Comparison of ENCODE assay signal across 18 cellular contexts in the genomic region with DNA sequence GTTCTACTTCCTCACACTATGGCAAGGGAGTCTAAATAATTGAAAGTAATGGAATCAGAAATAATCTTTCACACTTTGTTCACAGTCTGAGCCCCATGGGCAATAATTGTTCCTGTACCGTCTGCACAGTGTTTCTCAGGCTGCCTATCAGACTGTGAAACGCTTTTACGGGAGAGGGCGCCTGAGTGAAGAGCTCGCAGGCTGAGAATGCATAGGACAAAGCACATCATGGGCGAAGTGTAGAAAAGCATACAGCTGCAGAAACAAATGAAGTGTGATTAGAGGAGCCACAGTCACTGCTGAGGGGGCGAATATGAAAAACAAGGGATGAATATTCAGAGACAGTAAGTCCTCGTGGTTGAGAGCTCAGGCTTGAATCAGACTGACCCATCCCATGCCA.
DNase-seq lines count a peak whose midpoint lies in the region; ATAC-seq, FAIRE-seq and TF ChIP-seq lines count a peak whose summit lies in the region.
"Had no signal": no experiment of that assay in that cellular context is flagged by ENCODE, and none has a peak within 500 bp of the region (broad histone marks: within the 10 kb centered on the region; RNA-seq: fewer than 3 reads in every experiment).

No MANE protein-coding gene starts in this region.

- no peaks in the 10 kb centered on the region for H3F3A ChIP-seq in OCI-LY1 (ENCODE audit: insufficient read depth, low read length)

- H3K23me2 ChIP-seq in H1 (ENCODE audit: low read depth, low read length) = no peaks in the 10 kb centered on the region; the same call in 1 of the 2 replicates

- no peak overlapping the region for H2BK120ac ChIP-seq in H1 (replicated peaks; ENCODE audit: low read depth, low read length)

- TF ChIP-seq CTCF in OCI-LY1 (IDR thresholded peaks at IDR 0.05; ENCODE audit: low read length) (peak; percentile 23; the same call in 1 of the 2 replicates), H1 (IDR thresholded peaks at IDR 0.05; ENCODE audit: control extremely low read depth in 1 of 3, insufficient read depth in 1 of 3, low read depth in 1 of 3, low read length in 3 of 3) (no peak), nephron progenitor cell (IDR thresholded peaks at IDR 0.05) (no peak), WERI-Rb-1 (IDR thresholded peaks at IDR 0.05; ENCODE audit: low read depth, low read length) (no peak)

- no peak overlapping the region for H3K18ac ChIP-seq in H1 (ENCODE audit: extremely low read depth, low read length)

- TF ChIP-seq POLR2A in H1 (IDR thresholded peaks at IDR 0.05; ENCODE audit: control extremely low read depth in 1 of 2, low read depth in 2 of 2, low read length in 2 of 2) = no peak

- H2BK5ac ChIP-seq in H1 (ENCODE audit: low read depth, low read length) = no peak overlapping the region

- peak overlapping the region; percentile 50 for H3K27ac Mint-ChIP-seq in nephron progenitor cell
- H3K27ac Mint-ChIP-seq: activated CD4-positive, alpha-beta memory T cell treated with anti-CD3 and anti-CD28 coated beads for 36 hours; CD4-positive, CD25-positive, alpha-beta regulatory T cell; T-cell had no signal

- no peaks in the 10 kb centered on the region for H3K27me3 Mint-ChIP-seq in nephron progenitor cell (ENCODE audit: low read depth, poor library complexity)
- H3K27me3 Mint-ChIP-seq: T-cell had no signal

- H2BK12ac ChIP-seq in H1 (ENCODE audit: low read depth, low read length) = 0 out of 2 replicates have a peak overlapping the region, but pooled peaks have one; percentile 4

- H3K14ac ChIP-seq in H1 (ENCODE audit: insufficient read length) = no peak overlapping the region

- H3K4ac ChIP-seq in H1 (replicated peaks; ENCODE audit: insufficient read length, low read depth, low read length) = no peak overlapping the region

- no peak overlapping the region for H3K4me3 Mint-ChIP-seq in nephron progenitor cell
- H3K4me3 Mint-ChIP-seq: activated CD4-positive, alpha-beta memory T cell treated with anti-CD3 and anti-CD28 coated beads for 36 hours; CD4-positive, CD25-positive, alpha-beta regulatory T cell; T-cell had no signal

- no peak overlapping the region for H2BK20ac ChIP-seq in H1 (ENCODE audit: low read length)

- H3K9me3 Mint-ChIP-seq in nephron progenitor cell = peaks cover 12% of the 10 kb centered on the region

- H2BK15ac ChIP-seq in H1 (ENCODE audit: low read length) = no peak overlapping the region

- no peaks in the 10 kb centered on the region for H3K36me3 ChIP-seq in OCI-LY1 (ENCODE audit: insufficient read depth, low read length)
- H3K36me3 ChIP-seq in H1 (ENCODE audit: control insufficient read depth in 2 of 4, insufficient read depth in 4 of 4, low read length in 3 of 4) = no peaks in the 10 kb centered on the region
- H3K36me3 ChIP-seq in WERI-Rb-1 = no peaks in the 10 kb centered on the region
- H3K36me3 ChIP-seq: gastrocnemius medialis, stomach had no signal

- no peak for ATAC-seq in GM19397 (IDR thresholded peaks at IDR 0.05; ENCODE audit: unreplicated experiment)
- no peak for ATAC-seq in activated CD4-positive, CD25-positive, alpha-beta regulatory T cell treated with anti-CD3 and anti-CD28 coated beads, Interleukin-2, amount 50 U/mL, for 24 hours
- ATAC-seq: gastrocnemius medialis, left colon, T-cell had no signal

- no peak overlapping the region for H2AK5ac ChIP-seq in H1 (ENCODE audit: low read depth, low read length)

- H4K20me1 ChIP-seq in OCI-LY1 (ENCODE audit: insufficient read depth, low read length) (no peaks in the 10 kb centered on the region), H1 (replicated peaks in 1 of 2; ENCODE audit: control insufficient read depth in 1 of 2, insufficient read depth in 2 of 2, low read length in 2 of 2) (no peaks in the 10 kb centered on the region)

- H3K4me1 ChIP-seq in OCI-LY1 (ENCODE audit: insufficient read depth, low read length, severe bottlenecking) (no peaks in the 10 kb centered on the region), H1 (replicated peaks in 1 of 4; ENCODE audit: control insufficient read depth in 3 of 4, insufficient read depth in 4 of 4, low read length in 3 of 4) (no peaks in the 10 kb centered on the region)
- H3K4me1 ChIP-seq: gastrocnemius medialis, stomach had no signal

- H3K36me3 Mint-ChIP-seq in nephron progenitor cell (ENCODE audit: low read depth) = no peaks in the 10 kb centered on the region
- H3K36me3 Mint-ChIP-seq: activated CD4-positive, alpha-beta memory T cell treated with anti-CD3 and anti-CD28 coated beads for 36 hours; CD4-positive, CD25-positive, alpha-beta regulatory T cell; T-cell had no signal

- H3K79me2 ChIP-seq in OCI-LY1 (ENCODE audit: insufficient read depth, low read length) = no peaks in the 10 kb centered on the region
- H3K79me2 ChIP-seq in H1 (ENCODE audit: control insufficient read depth in 1 of 2, insufficient read depth in 2 of 2, low read length in 2 of 2) = no peaks in the 10 kb centered on the region

- H3K4me1 Mint-ChIP-seq in nephron progenitor cell = peaks cover 24% of the 10 kb centered on the region

- no peak overlapping the region for H4K5ac ChIP-seq in H1 (ENCODE audit: insufficient read length, low read depth, low read length)

- H3K4me3 ChIP-seq in OCI-LY1 (ENCODE audit: low read depth, low read length, poor library complexity, severe bottlenecking) = no peak overlapping the region
- H3K4me3 ChIP-seq in H1 (ENCODE audit: extremely low read depth in 1 of 4, insufficient read depth in 2 of 4, low read depth in 3 of 4, low read length in 4 of 4) = no peak overlapping the region
- no peak overlapping the region for H3K4me3 ChIP-seq in WERI-Rb-1 (ENCODE audit: low read depth, low read length)
- H3K4me3 ChIP-seq: gastrocnemius medialis, stomach had no signal

- peak; percentile 1 for DNase-seq in ELR (ENCODE audit: low read depth)
- DNase-seq in H1 (ENCODE audit: low read depth in 1 of 2, low spot score in 2 of 2) = no peak
- no peak for DNase-seq in nephron progenitor cell
- no peak for DNase-seq in WERI-Rb-1
- no peak for DNase-seq in stimulated activated CD4-positive, alpha-beta T cell treated with anti-CD3 and anti-CD28 coated beads, Interleukin-4, amount 100 ng/mL, for 1 hour
- DNase-seq: activated CD4-positive, alpha-beta memory T cell treated with anti-CD3 and anti-CD28 coated beads for 36 hours; activated naive CD4-positive, alpha-beta T cell treated with Interleukin-2 at 50 U/mL for 16 hours; CD4-positive, CD25-positive, alpha-beta regulatory T cell; gastrocnemius medialis; left colon; MM.1S; NCI-H510A treated with DMSO at 0.1 percent for 48 hours; stimulated activated CD4-positive, alpha-beta T cell treated with anti-CD3 and anti-CD28 coated beads, Interleukin-2, amount 100 ng/mL, for 48 hours; stomach; T-cell had no signal

- H3K27me3 ChIP-seq in OCI-LY1 (ENCODE audit: insufficient read depth, low read length) = no peaks in the 10 kb centered on the region
- no peaks in the 10 kb centered on the region for H3K27me3 ChIP-seq in H1 (replicated peaks in 1 of 4; ENCODE audit: control insufficient read depth in 3 of 4, extremely low read depth in 1 of 4, insufficient read depth in 3 of 4, low read length in 3 of 4)
- no peaks in the 10 kb centered on the region for H3K27me3 ChIP-seq in WERI-Rb-1 (ENCODE audit: insufficient read depth, low read depth, severe bottlenecking)
- H3K27me3 ChIP-seq: gastrocnemius medialis, stomach had no signal

- no peaks in the 10 kb centered on the region for H3K9me2 ChIP-seq in OCI-LY1 (ENCODE audit: low read depth, low read length)

- no peak overlapping the region for H4K91ac ChIP-seq in H1 (replicated peaks; ENCODE audit: insufficient read length, low read length)

- TF ChIP-seq RAD21 in H1 (IDR thresholded peaks at IDR 0.05 in 1 of 2, conservative IDR thresholded peaks at IDR 0.05 in 1 of 2; ENCODE audit: low read depth in 2 of 2, low read length in 2 of 2) = no peak

- no peak overlapping the region for H4K8ac ChIP-seq in H1 (ENCODE audit: extremely low read depth, insufficient read depth, low read length)

- no peak for TF ChIP-seq EP300 in H1 (IDR thresholded peaks at IDR 0.05; ENCODE audit: borderline replicate concordance in 1 of 2, low read depth in 2 of 2, low read length in 2 of 2)

- H3K4me2 ChIP-seq in OCI-LY1 (ENCODE audit: low read length) (no peak overlapping the region), H1 (ENCODE audit: insufficient read depth in 1 of 2, low read depth in 2 of 2, low read length in 2 of 2) (no peak overlapping the region)

- 81% methylated on average over 8 of the region's 8 CpGs; no CpG with 5 or more reads in 1 of the 2 experiments for WGBS in H1 (ENCODE audit: extremely low coverage in 1 of 2, insufficient coverage in 1 of 2, insufficient read length in 1 of 2, insufficient replicate concordance in 2 of 2, low coverage in 1 of 2, low lambda C conversion rate in 2 of 2, missing lambda C conversion rate in 1 of 2), 2 experiments

- H3K9me3 ChIP-seq in OCI-LY1 (ENCODE audit: low read length) (no peaks in the 10 kb centered on the region), H1 (ENCODE audit: insufficient read depth in 2 of 2, low read depth in 1 of 2, low read length in 1 of 2) (peaks cover 2 to 6% of the 10 kb centered on the region in 2 experiments; a peak in 2 of 4 replicates), WERI-Rb-1 (ENCODE audit: severe bottlenecking) (peaks cover 4% of the 10 kb centered on the region)
- H3K9me3 ChIP-seq: gastrocnemius medialis had no signal

- no peaks in the 10 kb centered on the region for H3K79me1 ChIP-seq in H1 (ENCODE audit: low read depth, low read length)

- no peak overlapping the region for H3K23ac ChIP-seq in H1 (ENCODE audit: insufficient read length)

- H3K56ac ChIP-seq in H1 (replicated peaks; ENCODE audit: insufficient read length, low read depth, low read length) = no peak overlapping the region

- no peak overlapping the region for H2AFZ ChIP-seq in OCI-LY1 (ENCODE audit: low read length)
- peak overlapping the region; percentile 89 for H2AFZ ChIP-seq in H1 (ENCODE audit: low read length)

- CTCF ChIA-PET in H1 (lab: Charles Lee; ENCODE audit: partially characterized antibody) = interaction anchor here (1.0 to 1.6 kb wide), 2 partner anchors 16 to 43 kb away, joined by 3 read pairs; no protein-coding TSS in a partner anchor

- no peak overlapping the region for H3K9ac ChIP-seq in OCI-LY1 (ENCODE audit: low read length)
- H3K9ac ChIP-seq in H1 (replicated peaks in 1 of 4; ENCODE audit: extremely low read depth in 1 of 4, low read depth in 3 of 4, low read length in 3 of 4) = no peak overlapping the region

- POLR2A ChIA-PET in H1 (lab: Charles Lee; ENCODE audit: partially characterized antibody) = no interaction called here

- FAIRE-seq in H1 (lab: Jason Lieb, UNC) = no peak

- H3K27ac ChIP-seq in OCI-LY1 (ENCODE audit: low read depth, low read length, poor library complexity, severe bottlenecking) = no peak overlapping the region
- H3K27ac ChIP-seq in H1 (ENCODE audit: low read depth, low read length) = no peak overlapping the region
- H3K27ac ChIP-seq in WERI-Rb-1 = no peak overlapping the region
- H3K27ac ChIP-seq: gastrocnemius medialis, stomach had no signal

TF ChIP-seq in H1, 55 proteins besides CTCF, POLR2A, EP300 and RAD21 (continues in another document):
- no peak for TF ChIP-seq CREB1 (IDR thresholded peaks at IDR 0.05)
- TF ChIP-seq CBX8 (IDR thresholded peaks at IDR 0.05; ENCODE audit: borderline replicate concordance, low read depth, low read length) = no peak
- no peak for TF ChIP-seq BACH1 (IDR thresholded peaks at IDR 0.05; ENCODE audit: low read length)
- no peak for TF ChIP-seq HDAC6 (IDR thresholded peaks at IDR 0.05; ENCODE audit: low read depth, low read length)
- no peak for TF ChIP-seq YY1 (IDR thresholded peaks at IDR 0.05; ENCODE audit: low read depth, low read length)
